Comparison of ENCODE assay signal across 8 cellular contexts in the genomic region with DNA sequence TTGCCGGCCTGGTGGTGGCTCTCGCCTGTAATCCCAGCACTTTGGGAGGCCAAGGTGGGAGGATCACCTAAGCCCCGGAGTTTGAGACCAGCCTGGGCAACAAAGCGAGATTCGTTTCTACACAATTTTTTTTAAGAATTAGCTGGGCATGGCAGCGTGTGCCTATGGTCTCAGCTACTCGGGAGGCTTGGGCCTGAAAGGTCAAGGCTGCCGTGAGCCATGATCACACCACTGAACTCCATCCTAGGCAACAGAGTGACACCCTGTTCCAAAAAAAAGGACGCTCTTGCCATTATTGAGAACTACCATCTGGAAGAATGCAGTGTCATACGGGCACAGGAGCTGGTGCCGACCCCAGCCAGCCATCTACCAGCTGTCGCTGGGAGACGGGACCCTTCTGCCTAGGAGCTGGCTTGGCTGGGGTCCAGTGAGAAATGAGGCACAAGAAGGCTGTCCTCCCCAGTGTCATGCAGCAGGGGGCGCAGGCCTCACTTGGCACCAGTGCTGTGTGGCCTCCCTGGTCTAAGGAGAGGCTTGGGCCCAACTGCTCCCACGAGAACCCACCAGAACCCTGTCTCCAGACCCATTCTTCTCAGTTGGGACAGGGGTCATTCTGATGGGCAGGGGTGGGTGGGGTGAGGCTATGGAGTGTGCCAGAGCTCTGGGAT. TPM values are rescaled to one million over a fixed set of nuclear protein-coding genes. Genes with fewer than 3 reads are reported as not detected.
A peak's percentile ranks its signal among the peaks of the same experiment; 100 is the strongest.
DNase-seq lines count a peak whose midpoint lies in the region; ATAC-seq and TF ChIP-seq lines count a peak whose summit lies in the region.

No MANE protein-coding gene starts in this region.

- H3K27me3 ChIP-seq in effector memory CD4-positive, alpha-beta T cell (replicated peaks; ENCODE audit: control insufficient read depth, insufficient read depth, low read length, poor library complexity, severe bottlenecking), result no peaks in the 10 kb centered on the region

- peak; percentile 96 for ATAC-seq in activated CD8-positive, alpha-beta T cell treated with anti-CD3 and anti-CD28 coated beads for 36 hours
- ATAC-seq in naive B cell (ENCODE audit: low read depth in 2 of 2) (peak; percentile 88 to 91), GM19455 (IDR thresholded peaks at IDR 0.05; ENCODE audit: unreplicated experiment) (no peak)

- intact Hi-C loops in activated CD8-positive, alpha-beta T cell treated with anti-CD3 and anti-CD28 coated beads for 36 hours (cut with micrococcal nuclease), result no loop called here

- DNase-seq in NCI-H446 (lab: John Stamatoyannopoulos, UW) (peak; percentile 12 to 75), NCI-H446 treated with DMSO at 0.1 percent for 48 hours (lab: John Stamatoyannopoulos, UW) (no peak), NCI-H1930 (lab: John Stamatoyannopoulos, UW) (peak; percentile 18 to 37), naive B cell (peak; percentile 52)
- peak; percentile 79 for DNase-seq in activated CD8-positive, alpha-beta T cell treated with anti-CD3 and anti-CD28 coated beads for 36 hours
- peak; percentile 46 to 60 (median 48) for DNase-seq in effector memory CD4-positive, alpha-beta T cell
- peak; percentile 24 to 43 for DNase-seq in stimulated activated CD8-positive, alpha-beta memory T cell treated with anti-CD3 and anti-CD28 coated beads, Interleukin-7, amount 100 ng/mL, for 4 hours (ENCODE audit: low read depth in 2 of 2)

- CTCF ChIA-PET in activated CD8-positive, alpha-beta T cell treated with anti-CD3 and anti-CD28 coated beads for 36 hours (lab: Charles Lee), result interaction anchor here (0.9 to 1.8 kb wide), 12 partner anchors 12 to 190 kb away, joined by 3 to 13 read pairs (median 4); partner anchors contain the start of genes BLOC1S3, RELB and TRAPPC6A

- no peaks in the 10 kb centered on the region for H3K4me1 ChIP-seq in effector memory CD4-positive, alpha-beta T cell (ENCODE audit: control insufficient read depth, insufficient read depth, low read length, poor library complexity, severe bottlenecking)

- no peak overlapping the region for H3K27ac ChIP-seq in effector memory CD4-positive, alpha-beta T cell (ENCODE audit: insufficient read depth, low read length, poor library complexity, severe bottlenecking)

- POLR2A ChIA-PET in activated CD8-positive, alpha-beta T cell treated with anti-CD3 and anti-CD28 coated beads for 36 hours (lab: Charles Lee), result interaction anchor here (2.2 kb wide), 1 partner anchor 12 kb away, joined by 7 read pairs; the partner anchor contains the start of gene RELB

- no peaks in the 10 kb centered on the region for H3K4me1 Mint-ChIP-seq in activated CD8-positive, alpha-beta T cell treated with anti-CD3 and anti-CD28 coated beads for 36 hours (ENCODE audit: low read depth)
- peaks cover 0 to 6% (median 3%) of the 10 kb centered on the region in 3 donors for H3K4me1 Mint-ChIP-seq in naive B cell

- H3K9me3 ChIP-seq in effector memory CD4-positive, alpha-beta T cell (ENCODE audit: control insufficient read depth, low read length), result no peaks in the 10 kb centered on the region

- peak overlapping the region; percentile 38 for H3K27ac Mint-ChIP-seq in activated CD8-positive, alpha-beta T cell treated with anti-CD3 and anti-CD28 coated beads for 36 hours
- H3K27ac Mint-ChIP-seq in naive B cell, result peak overlapping the region in 5 of 6 donors; percentile 38 to 83 (median 69)

- no peaks in the 10 kb centered on the region for H3K27me3 Mint-ChIP-seq in activated CD8-positive, alpha-beta T cell treated with anti-CD3 and anti-CD28 coated beads for 36 hours
- no peaks in the 10 kb centered on the region for H3K27me3 Mint-ChIP-seq in naive B cell

- H3K9me3 Mint-ChIP-seq in activated CD8-positive, alpha-beta T cell treated with anti-CD3 and anti-CD28 coated beads for 36 hours, result no peaks in the 10 kb centered on the region
- no peaks in the 10 kb centered on the region for H3K9me3 Mint-ChIP-seq in naive B cell

- H3K36me3 ChIP-seq in effector memory CD4-positive, alpha-beta T cell (ENCODE audit: control insufficient read depth, insufficient read depth, low read length), result peaks cover 71% of the 10 kb centered on the region

- H3K4me3 Mint-ChIP-seq in activated CD8-positive, alpha-beta T cell treated with anti-CD3 and anti-CD28 coated beads for 36 hours, result no peak overlapping the region
- no peak overlapping the region for H3K4me3 Mint-ChIP-seq in naive B cell

- no peak overlapping the region for H3K4me3 ChIP-seq in effector memory CD4-positive, alpha-beta T cell (ENCODE audit: insufficient read depth, low read depth, low read length, poor library complexity, severe bottlenecking)

- peaks cover 9% of the 10 kb centered on the region for H3K36me3 Mint-ChIP-seq in activated CD8-positive, alpha-beta T cell treated with anti-CD3 and anti-CD28 coated beads for 36 hours (ENCODE audit: low read depth)
- H3K36me3 Mint-ChIP-seq in naive B cell, result peaks cover 0 to 14% of the 10 kb centered on the region in 2 donors

- TF ChIP-seq CTCF in activated CD8-positive, alpha-beta T cell treated with anti-CD3 and anti-CD28 coated beads for 36 hours (IDR thresholded peaks at IDR 0.05), result peak; percentile 50

RNA-seq across cellular contexts. Expression of gene RELB, which starts 12.2 kb away (rescaled TPM):
- 10 to 100 TPM; 37.6 to 37.9 TPM for total RNA-seq in activated CD8-positive, alpha-beta T cell treated with anti-CD3 and anti-CD28 coated beads for 36 hours
- polyA plus RNA-seq in naive B cell (ENCODE audit: low read depth in 6 of 6), result 10 to 100 TPM; 29.8 to 72.6 (median 64.7) TPM

RNA-seq across cellular contexts. Expression of gene CLPTM1, which starts 33.9 kb away (rescaled TPM):
- 10 to 100 TPM; 38.6 to 39.8 TPM for total RNA-seq in activated CD8-positive, alpha-beta T cell treated with anti-CD3 and anti-CD28 coated beads for 36 hours
- polyA plus RNA-seq in naive B cell (ENCODE audit: low read depth in 6 of 6), result 10 to 100 TPM; 17.5 to 27.2 (median 20.1) TPM

RNA-seq across cellular contexts. Expression of gene APOC2, which starts 43.2 kb away (rescaled TPM):
- not detected for total RNA-seq in activated CD8-positive, alpha-beta T cell treated with anti-CD3 and anti-CD28 coated beads for 36 hours
- not detected for polyA plus RNA-seq in naive B cell (ENCODE audit: low read depth in 6 of 6)

RNA-seq across cellular contexts. Expression of gene APOC4, which starts 47.0 kb away (rescaled TPM):
- not detected for total RNA-seq in activated CD8-positive, alpha-beta T cell treated with anti-CD3 and anti-CD28 coated beads for 36 hours
- not detected for polyA plus RNA-seq in naive B cell (ENCODE audit: low read depth in 6 of 6)

RNA-seq across cellular contexts. Expression of gene CLASRP, which starts 49.8 kb away (rescaled TPM):
- total RNA-seq in activated CD8-positive, alpha-beta T cell treated with anti-CD3 and anti-CD28 coated beads for 36 hours, result 10 to 100 TPM; 72.7 to 80.5 TPM
- 10 to 100 TPM in 2 of 6 donors, 1 to 10 TPM in 4; 6.5 to 30.2 (median 9.7) TPM for polyA plus RNA-seq in naive B cell (ENCODE audit: low read depth in 6 of 6)
